In genomic region chr11:129644326-129644725, GRCh38 we compare ENCODE assay signal across 28 cellular contexts.
DNase-seq lines count a peak whose midpoint lies in the region; ATAC-seq and TF ChIP-seq lines count a peak whose summit lies in the region.
"Had no signal": no experiment of that assay in that cellular context is flagged by ENCODE, and none has a peak within 500 bp of the region (broad histone marks: within the 10 kb centered on the region; RNA-seq: fewer than 3 reads in every experiment).

No MANE protein-coding gene starts in this region.

- H3K27me3 ChIP-seq in Panc1 (ENCODE audit: control insufficient read depth, insufficient read depth, low read length): no peaks in the 10 kb centered on the region
- H3K27me3 ChIP-seq: right lobe of liver, tibial nerve had no signal

- peaks cover 85% of the 10 kb centered on the region for H3K4me1 Mint-ChIP-seq in activated naive CD4-positive, alpha-beta T cell treated with anti-CD3 and anti-CD28 coated beads for 36 hours (ENCODE audit: low read depth)
- H3K4me1 Mint-ChIP-seq in natural killer cell treated with Interleukin-12 subunit alpha and Interleukin-12 subunit beta and Interleukin-15 and Interleukin-18, amount 100 ng/mL, for 72 hours (ENCODE audit: low read depth in 2 of 2): peaks cover 0 to 8% of the 10 kb centered on the region in 2 donors

- H3K4me3 ChIP-seq in Panc1 (ENCODE audit: low read depth in 2 of 2, low read length in 2 of 2) (no peak overlapping the region), choroid plexus epithelial cell (ENCODE audit: low read depth, low read length) (no peak overlapping the region), skeletal muscle cell (ENCODE audit: low read depth, low read length) (no peak overlapping the region)
- H3K4me3 ChIP-seq: K562, lower lobe of right lung, right lobe of liver, tibial nerve had no signal

- peaks cover 3% of the 10 kb centered on the region for H3K27me3 Mint-ChIP-seq in activated naive CD4-positive, alpha-beta T cell treated with anti-CD3 and anti-CD28 coated beads for 36 hours (ENCODE audit: low read depth)
- H3K27me3 Mint-ChIP-seq in natural killer cell treated with Interleukin-12 subunit alpha and Interleukin-12 subunit beta and Interleukin-15 and Interleukin-18, amount 100 ng/mL, for 72 hours: peaks cover 8 to 18% of the 10 kb centered on the region in 2 donors

- H3K9me3 Mint-ChIP-seq in activated naive CD4-positive, alpha-beta T cell treated with anti-CD3 and anti-CD28 coated beads for 36 hours: no peaks in the 10 kb centered on the region
- H3K9me3 Mint-ChIP-seq in natural killer cell treated with Interleukin-12 subunit alpha and Interleukin-12 subunit beta and Interleukin-15 and Interleukin-18, amount 100 ng/mL, for 72 hours: no peaks in the 10 kb centered on the region

- TF ChIP-seq POLR2A in erythroblast (IDR thresholded peaks at IDR 0.05; ENCODE audit: low read length): no peak

- no peak overlapping the region for H3K4me3 Mint-ChIP-seq in activated naive CD4-positive, alpha-beta T cell treated with anti-CD3 and anti-CD28 coated beads for 36 hours
- no peak overlapping the region for H3K4me3 Mint-ChIP-seq in natural killer cell treated with Interleukin-12 subunit alpha and Interleukin-12 subunit beta and Interleukin-15 and Interleukin-18, amount 100 ng/mL, for 72 hours
- H3K4me3 Mint-ChIP-seq: activated CD8-positive, alpha-beta T cell treated with anti-CD3 and anti-CD28 coated beads, Interleukin-2, amount 10 ng/mL, durations not matched to agents 7 days and 5 days; neural crest cell; WTC11 had no signal

- in situ Hi-C loops in Panc1 (cut with HindIII; ENCODE audit: low pct_unique_long_range_greater_than_20kb, low sequenced_read_pairs): no loop called here

- CTCF ChIA-PET in activated naive CD4-positive, alpha-beta T cell treated with anti-CD3 and anti-CD28 coated beads for 36 hours (lab: Charles Lee): interaction anchor here (0.5 to 1.9 kb wide), 3 partner anchors 51 to 268 kb away, joined by 3 to 5 read pairs (median 3); partner anchors contain the start of gene BARX2
- CTCF ChIA-PET in Panc1 (lab: Charles Lee): interaction anchor here (0.6 kb wide), 1 partner anchor 19 kb away, joined by 7 read pairs; no protein-coding TSS in a partner anchor

- no peaks in the 10 kb centered on the region for H3K36me3 ChIP-seq in Panc1 (ENCODE audit: control insufficient read depth, insufficient read depth, low read length)
- H3K36me3 ChIP-seq: lower lobe of right lung, right lobe of liver, tibial nerve had no signal

- TF ChIP-seq CTCF in Panc1 (IDR thresholded peaks at IDR 0.05) (0 out of 2 replicates have a peak, but pooled peaks have one; percentile 4), choroid plexus epithelial cell (conservative IDR thresholded peaks at IDR 0.05; ENCODE audit: low read depth, low read length) (peak; percentile 8)

- intact Hi-C loops in activated naive CD4-positive, alpha-beta T cell treated with anti-CD3 and anti-CD28 coated beads for 36 hours (cut with micrococcal nuclease): loop anchor here (5.0 to 10.0 kb wide), 3 partner anchors 423 to 920 kb away; partner anchors contain the start of genes APLP2 and KCNJ1
- intact Hi-C loops in Panc1 (cut with micrococcal nuclease; ENCODE audit: unreplicated experiment): no loop called here

- BruUV-seq in Panc1 (replicated peaks; lab: Mats Ljungman, UMichigan): no TSS peak

- H3K36me3 Mint-ChIP-seq in activated naive CD4-positive, alpha-beta T cell treated with anti-CD3 and anti-CD28 coated beads for 36 hours (ENCODE audit: low read depth): peaks cover 11% of the 10 kb centered on the region
- H3K36me3 Mint-ChIP-seq in natural killer cell treated with Interleukin-12 subunit alpha and Interleukin-12 subunit beta and Interleukin-15 and Interleukin-18, amount 100 ng/mL, for 72 hours: no peaks in the 10 kb centered on the region
- H3K36me3 Mint-ChIP-seq: WTC11 had no signal

- H3K9me3 ChIP-seq in Panc1 (ENCODE audit: control insufficient read depth, insufficient read depth, low read depth, low read length): no peaks in the 10 kb centered on the region; the same call in 1 of the 2 replicates
- H3K9me3 ChIP-seq: lower lobe of right lung, right lobe of liver, tibial nerve had no signal

- H3K27ac ChIP-seq in Panc1 (ENCODE audit: low read length): no peak overlapping the region
- H3K27ac ChIP-seq: lower lobe of right lung, right lobe of liver, tibial nerve had no signal

- no peak for DNase-seq in activated naive CD4-positive, alpha-beta T cell treated with anti-CD3 and anti-CD28 coated beads for 36 hours
- no peak for DNase-seq in activated naive CD4-positive, alpha-beta T cell treated with Interleukin-2 at 50 U/mL for 16 hours
- DNase-seq in Panc1 (ENCODE audit: low read depth, low spot score) (no peak), choroid plexus epithelial cell (ENCODE audit: low read depth) (peak; percentile 79), skeletal muscle cell (ENCODE audit: low read depth) (peak; percentile 60), erythroblast (lab: John Stamatoyannopoulos, UW) (no peak), cerebellum (ENCODE audit: low spot score) (no peak)
- no peak for DNase-seq in natural killer cell treated with Interleukin-12 subunit alpha and Interleukin-12 subunit beta and Interleukin-15 and Interleukin-18, amount 100 ng/mL, for 72 hours (ENCODE audit: low spot score)
- DNase-seq: ACHN; activated CD8-positive, alpha-beta T cell treated with anti-CD3 and anti-CD28 coated beads, Interleukin-2, amount 10 ng/mL, durations not matched to agents 7 days and 5 days; COR-L47; DMS79 treated with DMSO at 0.1 percent for 48 hours; effector CD4-positive, alpha-beta T cell; kidney; lower lobe of right lung; NCI-H1048; NCI-H187; NCI-H526 treated with DMSO at 0.1 percent for 48 hours; posterior cingulate gyrus; right lobe of liver; stimulated activated CD4-positive, alpha-beta T cell treated with anti-CD3 and anti-CD28 coated beads, Interleukin-15, amount 100 ng/mL, for 24 hours; stimulated activated naive CD8-positive, alpha-beta T cell treated with anti-CD3 and anti-CD28 coated beads, Interleukin-15, amount 100 ng/mL, for 72 hours; T1000 had no signal

- H3K4me1 ChIP-seq in Panc1 (ENCODE audit: control insufficient read depth, insufficient read depth, low read length): peaks cover 7% of the 10 kb centered on the region
- H3K4me1 ChIP-seq: lower lobe of right lung, right lobe of liver, tibial nerve had no signal

- POLR2A ChIA-PET in Panc1 (lab: Charles Lee): no interaction called here

- peak overlapping the region; percentile 98 for H3K27ac Mint-ChIP-seq in activated naive CD4-positive, alpha-beta T cell treated with anti-CD3 and anti-CD28 coated beads for 36 hours
- no peak overlapping the region for H3K27ac Mint-ChIP-seq in natural killer cell treated with Interleukin-12 subunit alpha and Interleukin-12 subunit beta and Interleukin-15 and Interleukin-18, amount 100 ng/mL, for 72 hours
- H3K27ac Mint-ChIP-seq: activated CD8-positive, alpha-beta T cell treated with anti-CD3 and anti-CD28 coated beads, Interleukin-2, amount 10 ng/mL, durations not matched to agents 7 days and 5 days; WTC11 had no signal

- ATAC-seq in Panc1: no peak
- no peak for ATAC-seq in natural killer cell treated with Interleukin-12 subunit alpha and Interleukin-12 subunit beta and Interleukin-15 and Interleukin-18, amount 100 ng/mL, for 72 hours
- ATAC-seq: activated CD8-positive, alpha-beta T cell treated with anti-CD3 and anti-CD28 coated beads, Interleukin-2, amount 10 ng/mL, durations not matched to agents 7 days and 5 days; activated naive CD4-positive, alpha-beta T cell treated with anti-CD3 and anti-CD28 coated beads, Interleukin-2, amount 50 U/mL, for 72 hours; K562; right lobe of liver; stimulated activated naive CD8-positive, alpha-beta T cell treated with anti-CD3 and anti-CD28 coated beads, Interleukin-15, amount 100 ng/mL, for 72 hours; WTC11 had no signal

Comparison
In these comparisons a context has a peak if more than half of its experiments do, and no peak if none do; other contexts are left out.
1. DNase-seq: peak in choroid plexus epithelial cell (single experiment) and skeletal muscle cell (single experiment); none in activated naive CD4-positive, alpha-beta T cell treated with anti-CD3 and anti-CD28 coated beads for 36 hours (single experiment), activated naive CD4-positive, alpha-beta T cell treated with Interleukin-2 at 50 U/mL for 16 hours (single experiment), Panc1 (single experiment), erythroblast (0 of 2), natural killer cell treated with Interleukin-12 subunit alpha and Interleukin-12 subunit beta and Interleukin-15 and Interleukin-18, amount 100 ng/mL, for 72 hours (single experiment) and cerebellum (single experiment).